Comparison of ENCODE assay signal across 15 cellular contexts in the genomic region with DNA sequence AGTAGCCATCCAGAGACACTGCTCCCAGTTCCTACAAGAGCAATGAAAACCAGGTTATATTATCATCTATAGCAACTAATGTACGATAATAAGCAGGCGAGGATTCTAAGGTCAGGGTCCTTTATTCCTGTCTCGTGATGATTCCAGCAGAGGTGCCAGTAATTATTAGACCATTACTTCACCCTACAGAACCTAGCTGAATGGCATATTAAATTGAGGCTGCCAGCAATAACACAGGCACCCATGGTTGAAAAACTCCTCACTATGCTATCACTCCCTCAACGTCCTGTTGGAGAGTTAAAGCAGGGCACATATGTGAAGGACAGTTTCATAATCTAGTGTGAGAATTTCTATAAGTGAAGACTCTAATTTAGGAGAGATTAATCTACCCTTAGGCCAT. TPM values are rescaled to one million over a fixed set of nuclear protein-coding genes. Genes with fewer than 3 reads are reported as not detected.
A peak's percentile ranks its signal among the peaks of the same experiment; 100 is the strongest.
DNase-seq lines count a peak whose midpoint lies in the region; ATAC-seq and TF ChIP-seq lines count a peak whose summit lies in the region.
"Had no signal": no experiment of that assay in that cellular context is flagged by ENCODE, and none has a peak within 500 bp of the region (broad histone marks: within the 10 kb centered on the region; RNA-seq: fewer than 3 reads in every experiment).

No MANE protein-coding gene starts in this region.

- H3K9me3 ChIP-seq in heart right ventricle (no peaks in the 10 kb centered on the region), SU-DHL-6 (ENCODE audit: insufficient read depth, low read length) (no peaks in the 10 kb centered on the region)

- H3K9me3 Mint-ChIP-seq in stimulated activated effector memory CD8-positive, alpha-beta T cell treated with anti-CD3 and anti-CD28 coated beads, Interleukin-12 subunit alpha, Interleukin-12 subunit beta, amount 100 ng/mL, for 72 hours, result no peaks in the 10 kb centered on the region
- H3K9me3 Mint-ChIP-seq: CD4-positive, alpha-beta T cell; HFFc6 had no signal

- H3K9ac ChIP-seq in SU-DHL-6 (ENCODE audit: low read length), result 0 out of 2 replicates have a peak overlapping the region, but pooled peaks have one; percentile 28

- no peaks in the 10 kb centered on the region for H3K9me2 ChIP-seq in SU-DHL-6 (replicated peaks; ENCODE audit: insufficient read depth, low read length)

- peaks cover 0 to 23% (median 0%) of the 10 kb centered on the region in 9 donors for H3K4me1 ChIP-seq in heart right ventricle

- 39 to 61% methylated on average over 4 of the region's 4 CpGs for WGBS in heart right ventricle, 2 donors

- H3K79me2 ChIP-seq in SU-DHL-6 (ENCODE audit: insufficient read depth, low read length), result no peaks in the 10 kb centered on the region

- H4K20me1 ChIP-seq in SU-DHL-6 (ENCODE audit: low read depth, low read length), result no peaks in the 10 kb centered on the region

- H3K36me3 ChIP-seq in heart right ventricle, result peaks cover 0 to 100% (median 42%) of the 10 kb centered on the region in 9 donors
- peaks cover 9% of the 10 kb centered on the region; the same call in 1 of the 2 replicates for H3K36me3 ChIP-seq in SU-DHL-6 (ENCODE audit: low read length)

- no peak overlapping the region for H3K4me2 ChIP-seq in SU-DHL-6 (ENCODE audit: low read depth, low read length, poor library complexity, severe bottlenecking)

- H3K4me3 ChIP-seq in heart right ventricle (no peak overlapping the region), SU-DHL-6 (ENCODE audit: insufficient read depth, low read length, poor library complexity, severe bottlenecking) (no peak overlapping the region)

- H3K36me3 Mint-ChIP-seq in stimulated activated effector memory CD8-positive, alpha-beta T cell treated with anti-CD3 and anti-CD28 coated beads, Interleukin-12 subunit alpha, Interleukin-12 subunit beta, amount 100 ng/mL, for 72 hours, result peaks cover 100% of the 10 kb centered on the region

- H3K4me1 Mint-ChIP-seq in stimulated activated effector memory CD8-positive, alpha-beta T cell treated with anti-CD3 and anti-CD28 coated beads, Interleukin-12 subunit alpha, Interleukin-12 subunit beta, amount 100 ng/mL, for 72 hours, result peaks cover 17% of the 10 kb centered on the region

- ATAC-seq in heart right ventricle (peak in 7 of 8 donors; percentile 20 to 81 (median 78)), Right ventricle myocardium inferior (no peak), HG02938 (IDR thresholded peaks at IDR 0.05; ENCODE audit: unreplicated experiment) (no peak), left lobe of liver (no peak)
- ATAC-seq in stimulated activated effector memory CD8-positive, alpha-beta T cell treated with anti-CD3 and anti-CD28 coated beads, Interleukin-12 subunit alpha, Interleukin-12 subunit beta, amount 100 ng/mL, for 72 hours, result no peak

- no peak overlapping the region for H2AFZ ChIP-seq in SU-DHL-6 (ENCODE audit: low read depth, low read length, severe bottlenecking)

- no peak overlapping the region for H3K4me3 Mint-ChIP-seq in stimulated activated effector memory CD8-positive, alpha-beta T cell treated with anti-CD3 and anti-CD28 coated beads, Interleukin-12 subunit alpha, Interleukin-12 subunit beta, amount 100 ng/mL, for 72 hours
- H3K4me3 Mint-ChIP-seq: CD4-positive, alpha-beta T cell; HFFc6 had no signal

- DNase-seq in heart right ventricle, result no peak
- no peak for DNase-seq in Right ventricle myocardium inferior (ENCODE audit: missing footprints)
- DNase-seq in NCI-H2227 (lab: John Stamatoyannopoulos, UW; ENCODE audit: unreplicated experiment), result peak; percentile 73
- DNase-seq in stimulated activated effector memory CD8-positive, alpha-beta T cell treated with anti-CD3 and anti-CD28 coated beads, Interleukin-12 subunit alpha, Interleukin-12 subunit beta, amount 100 ng/mL, for 72 hours (ENCODE audit: low spot score in 2 of 2), result no peak
- no peak for DNase-seq in left lobe of liver (ENCODE audit: low spot score)
- DNase-seq: ACHN; C1 segment of cervical spinal cord; CD4-positive, alpha-beta T cell; DMS153; DND-41; GF-D8; HCEC 1CT; HFFc6 had no signal

- intact Hi-C loops in heart right ventricle (cut with DNase I) (loop anchor here in 1 of 10 donors (1.0 kb wide), 1 partner anchor 28 kb away; no protein-coding TSS in a partner anchor), Right ventricle myocardium inferior (cut with DNase I) (no loop called here)

- peak overlapping the region; percentile 32 for H3K27ac Mint-ChIP-seq in stimulated activated effector memory CD8-positive, alpha-beta T cell treated with anti-CD3 and anti-CD28 coated beads, Interleukin-12 subunit alpha, Interleukin-12 subunit beta, amount 100 ng/mL, for 72 hours
- H3K27ac Mint-ChIP-seq: CD4-positive, alpha-beta T cell; HFFc6 had no signal

- no peak for TF ChIP-seq CTCF in heart right ventricle (IDR thresholded peaks at IDR 0.05)
- no peak for TF ChIP-seq CTCF in SU-DHL-6 (IDR thresholded peaks at IDR 0.05; ENCODE audit: insufficient read depth, low read length, poor library complexity, severe bottlenecking)

- H3K27ac ChIP-seq in heart right ventricle, result peak overlapping the region in 6 of 10 donors; percentile 40 to 73 (median 60)
- peak overlapping the region; percentile 86 for H3K27ac ChIP-seq in SU-DHL-6 (ENCODE audit: low read depth, low read length)

- peaks cover 12% of the 10 kb centered on the region for H3F3A ChIP-seq in SU-DHL-6 (ENCODE audit: insufficient read depth)

- H3K27me3 ChIP-seq in heart right ventricle, result no peaks in the 10 kb centered on the region
- no peaks in the 10 kb centered on the region for H3K27me3 ChIP-seq in SU-DHL-6 (ENCODE audit: low read length)

RNA-seq across cellular contexts. Expression of gene DCAF12, which starts 29.7 kb away (rescaled TPM):
- total RNA-seq in heart right ventricle (10 to 100 TPM; 13.8 to 24.2 (median 16.7) TPM), Right ventricle myocardium inferior (17.6 TPM), left lobe of liver (14.4 TPM)
- 1 to 10 TPM; 6.4 to 9.8 TPM for polyA plus RNA-seq in heart right ventricle

RNA-seq across cellular contexts. Expression of gene UBAP2, which starts 48.1 kb away (rescaled TPM):
- total RNA-seq in heart right ventricle (10 to 100 TPM; 23.5 to 36.9 (median 27.9) TPM), Right ventricle myocardium inferior (28.9 TPM), left lobe of liver (10.8 TPM)
- polyA plus RNA-seq in heart right ventricle, result 10 to 100 TPM; 11.7 to 20.1 TPM

Comparison
In these comparisons a context has a peak if more than half of its experiments do, and no peak if none do; other contexts are left out.
1. ATAC-seq: peak in heart right ventricle (7 of 8); none in Right ventricle myocardium inferior (single experiment), stimulated activated effector memory CD8-positive, alpha-beta T cell treated with anti-CD3 and anti-CD28 coated beads, Interleukin-12 subunit alpha, Interleukin-12 subunit beta, amount 100 ng/mL, for 72 hours (single experiment), HG02938 (single experiment) and left lobe of liver (single experiment).